ENCODE assay signal across 1 cellular context in the genomic region with DNA sequence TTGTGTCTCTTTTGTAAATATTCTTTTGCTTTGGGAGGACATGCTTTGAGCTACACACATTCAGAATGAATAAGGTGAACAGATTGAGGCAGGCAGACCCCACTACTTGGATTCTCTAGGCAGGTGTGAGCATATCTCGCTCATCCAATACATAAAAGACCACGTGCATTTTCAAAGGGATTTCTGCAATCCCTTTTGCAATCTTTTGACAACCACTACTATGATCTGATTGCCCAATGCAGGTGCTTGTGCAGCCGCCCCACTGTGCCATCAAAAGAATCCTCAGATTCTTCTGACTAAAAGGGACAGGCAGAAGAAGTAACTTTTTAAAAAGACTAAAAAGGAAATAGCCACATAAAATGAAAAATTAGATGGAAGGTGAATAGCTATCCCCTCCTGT.
TF ChIP-seq lines count a peak whose summit lies in the region.

No MANE protein-coding gene starts in this region.

TF ChIP-seq in A549, 52 proteins besides CTCF, POLR2A, EP300 and RAD21:
- TF ChIP-seq POLR2AphosphoS2 (conservative IDR thresholded peaks at IDR 0.05; ENCODE audit: low read length) (no peak), CEBPB (IDR thresholded peaks at IDR 0.05) (peak in 1 of 2 experiments; percentile 64; a peak in 1 of 4 replicates)
TF ChIP-seq in A549: peak in this region for 1.
